Comparison of ENCODE assay signal across 17 cellular contexts in genomic region chr17:41475421-41475820, GRCh38. TPM values are rescaled to one million over a fixed set of nuclear protein-coding genes. Genes with fewer than 3 reads are reported as not detected.
DNase-seq lines count a peak whose midpoint lies in the region; ATAC-seq lines count a peak whose summit lies in the region.
"Had no signal": no experiment of that assay in that cellular context is flagged by ENCODE, and none has a peak within 500 bp of the region (broad histone marks: within the 10 kb centered on the region; RNA-seq: fewer than 3 reads in every experiment).

No MANE protein-coding gene starts in this region.

- ATAC-seq in left ventricle myocardium superior (peak; percentile 12), left cardiac atrium (no peak)

- H3K9me3 ChIP-seq in skeletal muscle tissue (ENCODE audit: control insufficient read depth in 3 of 3, low read length in 3 of 3), result no peaks in the 10 kb centered on the region
- H3K9me3 ChIP-seq: BE2C had no signal

- H3K4me3 ChIP-seq in skeletal muscle tissue (ENCODE audit: low read length in 3 of 3), result no peak overlapping the region
- H3K4me3 ChIP-seq: BLaER1 had no signal

- no peak overlapping the region for H3K9ac ChIP-seq in skeletal muscle tissue (ENCODE audit: low read depth in 1 of 3, low read length in 3 of 3)
- H3K9ac ChIP-seq: BLaER1 had no signal

- DNase-seq in left ventricle myocardium superior (no peak), left cardiac atrium (no peak), mesenteric fat pad (ENCODE audit: low spot score) (peak; percentile 64), DMS 273 treated with DMSO at 0.1 percent for 48 hours (lab: John Stamatoyannopoulos, UW) (no peak)
- DNase-seq in activated CD4-positive, alpha-beta T cell treated with anti-CD3 and anti-CD28 coated beads for 4 hours, result no peak
- DNase-seq: 8988T; ACHN; BE2C; C1 segment of cervical spinal cord; CD4-positive, alpha-beta memory T cell; CD4-positive, CD25-positive, alpha-beta regulatory T cell; CD8-positive, alpha-beta memory T cell; COR-L47; GF-D8 had no signal

- peak overlapping the region; percentile 36 for H3K27ac ChIP-seq in skeletal muscle tissue (ENCODE audit: low read depth, low read length)
- H3K27ac ChIP-seq: BLaER1 had no signal

- intact Hi-C loops in left ventricle myocardium superior (cut with micrococcal nuclease) (no loop called here), left cardiac atrium (cut with DNase I) (no loop called here)

- H3K27me3 ChIP-seq in skeletal muscle tissue (ENCODE audit: control insufficient read depth in 3 of 3, insufficient read depth in 3 of 3, low read length in 3 of 3), result no peaks in the 10 kb centered on the region
- H3K27me3 ChIP-seq: BE2C, BLaER1 had no signal

- H3K4me1 ChIP-seq in skeletal muscle tissue (ENCODE audit: control insufficient read depth in 3 of 3, insufficient read depth in 3 of 3, low read length in 3 of 3), result peaks cover 0 to 11% (median 6%) of the 10 kb centered on the region in 3 donors
- H3K4me1 ChIP-seq: BE2C had no signal

- no peaks in the 10 kb centered on the region for H3K36me3 ChIP-seq in skeletal muscle tissue (ENCODE audit: control insufficient read depth in 3 of 3, insufficient read depth in 3 of 3, low read length in 3 of 3)
- H3K36me3 ChIP-seq: BE2C, BLaER1 had no signal

RNA-seq across cellular contexts. Expression of gene KRT35, which starts 5.5 kb away (rescaled TPM):
- total RNA-seq in left ventricle myocardium superior, result not detected
- total RNA-seq in left cardiac atrium, result not detected
- not detected for total RNA-seq in mesenteric fat pad
- not detected for total RNA-seq in skeletal muscle tissue
- total RNA-seq: A673; CD4-positive, alpha-beta memory T cell; CD4-positive, CD25-positive, alpha-beta regulatory T cell; CD8-positive, alpha-beta memory T cell had no signal

RNA-seq across cellular contexts. Expression of gene KRT32, which starts 8.2 kb away (rescaled TPM):
- not detected for total RNA-seq in left ventricle myocardium superior
- total RNA-seq in left cardiac atrium, result not detected
- not detected for total RNA-seq in mesenteric fat pad
- not detected for total RNA-seq in skeletal muscle tissue
- total RNA-seq: A673; CD4-positive, alpha-beta memory T cell; CD4-positive, CD25-positive, alpha-beta regulatory T cell; CD8-positive, alpha-beta memory T cell had no signal

RNA-seq across cellular contexts. Expression of gene KRT36, which starts 14.3 kb away (rescaled TPM):
- total RNA-seq in left ventricle myocardium superior (not detected), left cardiac atrium (not detected), mesenteric fat pad (not detected), skeletal muscle tissue (not detected)
- total RNA-seq: A673; CD4-positive, alpha-beta memory T cell; CD4-positive, CD25-positive, alpha-beta regulatory T cell; CD8-positive, alpha-beta memory T cell had no signal

RNA-seq across cellular contexts. Expression of gene KRT13, which starts 30.0 kb away (rescaled TPM):
- not detected for total RNA-seq in left ventricle myocardium superior
- total RNA-seq in left cardiac atrium, result not detected
- not detected for total RNA-seq in mesenteric fat pad
- not detected for total RNA-seq in skeletal muscle tissue
- total RNA-seq: A673; CD4-positive, alpha-beta memory T cell; CD4-positive, CD25-positive, alpha-beta regulatory T cell; CD8-positive, alpha-beta memory T cell had no signal

RNA-seq across cellular contexts. Expression of gene KRT38, which starts 34.6 kb away (rescaled TPM):
- not detected for total RNA-seq in left ventricle myocardium superior
- total RNA-seq in left cardiac atrium, result not detected
- not detected for total RNA-seq in mesenteric fat pad
- not detected for total RNA-seq in skeletal muscle tissue
- total RNA-seq: A673; CD4-positive, alpha-beta memory T cell; CD4-positive, CD25-positive, alpha-beta regulatory T cell; CD8-positive, alpha-beta memory T cell had no signal
